Comparison of ENCODE assay signal across 24 cellular contexts in genomic region chr3:155491696-155492095, GRCh38.
DNase-seq lines count a peak whose midpoint lies in the region; ATAC-seq and TF ChIP-seq lines count a peak whose summit lies in the region.
"Had no signal": no experiment of that assay in that cellular context is flagged by ENCODE, and none has a peak within 500 bp of the region (broad histone marks: within the 10 kb centered on the region; RNA-seq: fewer than 3 reads in every experiment).

No MANE protein-coding gene starts in this region.

- H4K20me1 ChIP-seq in DND-41 (ENCODE audit: insufficient read depth, low read length) = no peaks in the 10 kb centered on the region
- no peaks in the 10 kb centered on the region for H4K20me1 ChIP-seq in KMS-11 (ENCODE audit: insufficient read depth)
- H4K20me1 ChIP-seq in PC-9 (ENCODE audit: insufficient read depth) = no peaks in the 10 kb centered on the region

- no peak overlapping the region for H3K27ac Mint-ChIP-seq in neural crest cell (ENCODE audit: unreplicated experiment)
- H3K27ac Mint-ChIP-seq: activated CD8-positive, alpha-beta T cell treated with anti-CD3 and anti-CD28 coated beads, Interleukin-2, amount 10 ng/mL, durations not matched to agents 7 days and 5 days; brain; immature natural killer cell; naive thymus-derived CD8-positive, alpha-beta T cell; stimulated activated naive B cell treated with anti-CD40 and anti-IgM and Interleukin-4, amounts not matched to agents 10 μg/mL and 1 μg/mL and 100 μg/mL, for 72 hours had no signal

- H3K27ac ChIP-seq in DND-41 (ENCODE audit: low read length) (no peak overlapping the region), KMS-11 (no peak overlapping the region), PC-9 (no peak overlapping the region), upper lobe of right lung (no peak overlapping the region)
- H3K27ac ChIP-seq: hepatocyte, left lung had no signal

- H3K9ac ChIP-seq in DND-41 (ENCODE audit: low read depth, low read length) (no peak overlapping the region), KMS-11 (no peak overlapping the region)

- intact Hi-C loops in PC-9 (cut with micrococcal nuclease; ENCODE audit: unreplicated experiment) (no loop called here), upper lobe of right lung (cut with DNase I) (no loop called here)

- BruUV-seq in PC-9 (replicated peaks; lab: Mats Ljungman, UMichigan) = no TSS peak

- no peak for DNase-seq in DND-41
- no peak for DNase-seq in PC-9
- DNase-seq in neural crest cell (ENCODE audit: low read depth, low spot score) = no peak
- DNase-seq in upper lobe of right lung = no peak
- no peak for DNase-seq in SIG-M5 (lab: John Stamatoyannopoulos, UW)
- DNase-seq: activated CD8-positive, alpha-beta T cell treated with anti-CD3 and anti-CD28 coated beads, Interleukin-2, amount 10 ng/mL, durations not matched to agents 7 days and 5 days; activated gamma-delta T cell treated with Interleukin-2 at 50 U/mL for 16 hours; activated T-cell treated with anti-CD3 and anti-CD28 coated beads for 4 hours; erythroblast; immature natural killer cell; left lung; naive thymus-derived CD8-positive, alpha-beta T cell; NCI-H1105; NCI-H2029 treated with DMSO at 0.1 percent for 48 hours; NCI-H2227 treated with DMSO at 0.1 percent for 48 hours; retina; SHP77; stimulated activated CD4-positive, alpha-beta T cell treated with anti-CD3 and anti-CD28 coated beads, Interleukin-4, amount 100 ng/mL, for 24 hours; stimulated activated naive B cell treated with anti-CD40 and anti-IgM and Interleukin-4, amounts not matched to agents 10 μg/mL and 1 μg/mL and 100 μg/mL, for 72 hours had no signal

- no peaks in the 10 kb centered on the region for H3K4me1 Mint-ChIP-seq in neural crest cell

- no peaks in the 10 kb centered on the region for H3K79me2 ChIP-seq in DND-41 (ENCODE audit: insufficient read depth, low read length)
- no peaks in the 10 kb centered on the region for H3K79me2 ChIP-seq in KMS-11 (ENCODE audit: insufficient read depth, low read depth)
- no peaks in the 10 kb centered on the region for H3K79me2 ChIP-seq in PC-9 (ENCODE audit: low read depth)
- H3K79me2 ChIP-seq: hepatocyte had no signal

- TF ChIP-seq CTCF in DND-41 (IDR thresholded peaks at IDR 0.05; ENCODE audit: borderline replicate concordance, extremely low read depth, low read length, poor library complexity, severe bottlenecking) (peak; percentile 37), KMS-11 (conservative IDR thresholded peaks at IDR 0.05; ENCODE audit: low read depth, low read length) (peak; percentile 44), PC-9 (conservative IDR thresholded peaks at IDR 0.05) (peak; percentile 44; the same call in 1 of the 2 replicates), neural crest cell (conservative IDR thresholded peaks at IDR 0.05) (peak; percentile 36), upper lobe of right lung (IDR thresholded peaks at IDR 0.05) (no peak)

- ATAC-seq in DND-41 (ENCODE audit: insufficient read depth, low read depth) (no peak), upper lobe of right lung (no peak), HG03342 (IDR thresholded peaks at IDR 0.05; ENCODE audit: unreplicated experiment) (no peak), HG02759 (IDR thresholded peaks at IDR 0.05; ENCODE audit: unreplicated experiment) (no peak)
- ATAC-seq: activated CD8-positive, alpha-beta T cell treated with anti-CD3 and anti-CD28 coated beads, Interleukin-2, amount 10 ng/mL, durations not matched to agents 7 days and 5 days; left lung; naive thymus-derived CD8-positive, alpha-beta T cell; stimulated activated naive B cell treated with anti-CD40 and anti-IgM and Interleukin-4, amounts not matched to agents 10 μg/mL and 1 μg/mL and 100 μg/mL, for 72 hours had no signal

- no peaks in the 10 kb centered on the region for H3K9me2 ChIP-seq in PC-9 (ENCODE audit: insufficient read depth)

- H3K27me3 Mint-ChIP-seq in neural crest cell (ENCODE audit: low read depth) = no peaks in the 10 kb centered on the region
- H3K27me3 Mint-ChIP-seq: brain; stimulated activated naive B cell treated with anti-CD40 and anti-IgM and Interleukin-4, amounts not matched to agents 10 μg/mL and 1 μg/mL and 100 μg/mL, for 72 hours had no signal

- H3K36me3 ChIP-seq in DND-41 (ENCODE audit: insufficient read depth, low read length) (peaks cover 96% of the 10 kb centered on the region), KMS-11 (ENCODE audit: insufficient read depth) (no peaks in the 10 kb centered on the region), PC-9 (ENCODE audit: low read depth) (no peaks in the 10 kb centered on the region), upper lobe of right lung (no peaks in the 10 kb centered on the region)
- H3K36me3 ChIP-seq: left lung had no signal

- H3K4me1 ChIP-seq in DND-41 (ENCODE audit: insufficient read depth, low read length) (peaks cover 11% of the 10 kb centered on the region; the same call in 1 of the 2 replicates), KMS-11 (ENCODE audit: low read depth, poor library complexity, severe bottlenecking) (no peaks in the 10 kb centered on the region), PC-9 (replicated peaks; ENCODE audit: insufficient read depth) (no peaks in the 10 kb centered on the region), upper lobe of right lung (no peaks in the 10 kb centered on the region)
- H3K4me1 ChIP-seq: left lung had no signal

- H3K4me3 ChIP-seq in DND-41 (ENCODE audit: low read depth in 1 of 2, low read length in 2 of 2) (no peak overlapping the region), KMS-11 (IDR thresholded peaks at IDR 0.05; ENCODE audit: insufficient read depth, low read depth, low read length) (no peak overlapping the region), PC-9 (no peak overlapping the region), upper lobe of right lung (no peak overlapping the region)
- H3K4me3 ChIP-seq: hepatocyte, left lung had no signal

- no peak overlapping the region for H2AFZ ChIP-seq in DND-41 (ENCODE audit: low read depth, low read length)
- H2AFZ ChIP-seq in KMS-11 (ENCODE audit: low read depth) = no peak overlapping the region
- no peak overlapping the region for H2AFZ ChIP-seq in PC-9
- H2AFZ ChIP-seq: hepatocyte had no signal

- no peaks in the 10 kb centered on the region for H3K9me3 ChIP-seq in DND-41 (ENCODE audit: insufficient read depth, low read length, severe bottlenecking)
- H3K9me3 ChIP-seq in PC-9 (ENCODE audit: insufficient read depth, low read depth) = no peaks in the 10 kb centered on the region
- H3K9me3 ChIP-seq in upper lobe of right lung = no peaks in the 10 kb centered on the region
- H3K9me3 ChIP-seq: left lung had no signal

- no peaks in the 10 kb centered on the region for H3K9me3 Mint-ChIP-seq in neural crest cell
- H3K9me3 Mint-ChIP-seq: brain; naive thymus-derived CD8-positive, alpha-beta T cell had no signal

- H3K27me3 ChIP-seq in DND-41 (ENCODE audit: insufficient read depth, low read length, poor library complexity) (no peaks in the 10 kb centered on the region), KMS-11 (ENCODE audit: insufficient read depth, low read depth) (no peaks in the 10 kb centered on the region), PC-9 (ENCODE audit: insufficient read depth, low read depth) (no peaks in the 10 kb centered on the region), upper lobe of right lung (no peaks in the 10 kb centered on the region)
- H3K27me3 ChIP-seq: hepatocyte, left lung had no signal

- POLR2A ChIA-PET in PC-9 (lab: Charles Lee; ENCODE audit: unreplicated experiment) = no interaction called here

- CTCF ChIA-PET in PC-9 (lab: Charles Lee) = no interaction called here

- H3K36me3 Mint-ChIP-seq in neural crest cell (ENCODE audit: low read depth) = peaks cover 18% of the 10 kb centered on the region
- H3K36me3 Mint-ChIP-seq: immature natural killer cell; naive thymus-derived CD8-positive, alpha-beta T cell; stimulated activated naive B cell treated with anti-CD40 and anti-IgM and Interleukin-4, amounts not matched to agents 10 μg/mL and 1 μg/mL and 100 μg/mL, for 72 hours had no signal

- H3K4me3 Mint-ChIP-seq in neural crest cell = no peak overlapping the region
- H3K4me3 Mint-ChIP-seq: activated CD8-positive, alpha-beta T cell treated with anti-CD3 and anti-CD28 coated beads, Interleukin-2, amount 10 ng/mL, durations not matched to agents 7 days and 5 days; brain; immature natural killer cell; naive thymus-derived CD8-positive, alpha-beta T cell; stimulated activated naive B cell treated with anti-CD40 and anti-IgM and Interleukin-4, amounts not matched to agents 10 μg/mL and 1 μg/mL and 100 μg/mL, for 72 hours had no signal

- no peak overlapping the region for H3K4me2 ChIP-seq in DND-41 (ENCODE audit: insufficient read depth, low read length)
- H3K4me2 ChIP-seq in KMS-11 = no peak overlapping the region
- no peak overlapping the region for H3K4me2 ChIP-seq in PC-9
- H3K4me2 ChIP-seq: hepatocyte had no signal

- H3F3A ChIP-seq in PC-9 (ENCODE audit: insufficient read depth, low read depth) = no peaks in the 10 kb centered on the region; the same call in 1 of the 2 replicates
